1 cellular context compared by ENCODE assay signal in genomic region chr11:120884290-120885020, GRCh38.
TF ChIP-seq lines count a peak whose summit lies in the region.

No MANE protein-coding gene starts in this region.

TF ChIP-seq in GM23338, 12 proteins besides CTCF, POLR2A, EP300 and RAD21 (continued from another document):
- no peak for TF ChIP-seq ZNF462 (CRISPR knock-in tag; IDR thresholded peaks at IDR 0.05)
